Comparison of ENCODE assay signal across 14 cellular contexts in the genomic region with DNA sequence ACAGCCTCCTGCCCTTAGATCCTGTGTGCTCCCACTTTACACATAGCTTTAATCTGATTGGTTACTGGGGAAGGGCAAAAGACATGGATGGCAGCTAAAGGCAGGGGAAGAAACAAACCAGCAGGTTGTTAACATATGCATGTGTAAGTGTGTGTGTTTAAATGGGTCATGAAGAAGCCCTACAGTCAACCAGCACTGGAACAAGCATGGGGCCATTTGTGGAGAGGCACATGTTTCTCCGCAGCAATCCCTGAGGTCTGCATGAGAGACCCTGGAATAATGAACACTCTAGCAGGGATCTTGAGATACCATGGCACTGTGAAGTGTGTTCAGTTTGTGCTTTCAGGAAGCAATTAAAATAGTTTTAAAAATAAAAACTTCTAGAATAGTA. TPM values are rescaled to one million over a fixed set of nuclear protein-coding genes. Genes with fewer than 3 reads are reported as not detected.
A peak's percentile ranks its signal among the peaks of the same experiment; 100 is the strongest.
DNase-seq lines count a peak whose midpoint lies in the region; ATAC-seq and TF ChIP-seq lines count a peak whose summit lies in the region.
"Had no signal": no experiment of that assay in that cellular context is flagged by ENCODE, and none has a peak within 500 bp of the region (broad histone marks: within the 10 kb centered on the region; RNA-seq: fewer than 3 reads in every experiment).

No MANE protein-coding gene starts in this region.

- intact Hi-C loops in heart right ventricle (cut with DNase I) (loop anchor here in 2 of 10 donors (10.0 kb wide), 3 partner anchors 62 to 152 kb away; no protein-coding TSS in a partner anchor), left ventricle myocardium superior (cut with micrococcal nuclease) (loop anchor here (10.0 kb wide), 1 partner anchor 62 kb away; no protein-coding TSS in a partner anchor)
- intact Hi-C loops in activated T-helper 2 cell treated with anti-CD3 and anti-CD28 coated beads, Interferon-gamma antibody, Interleukin-2, Interleukin-4, amounts not matched to agents 10 μg/mL and 5 μg/mL and 100 μg/mL, durations not matched to agents 14 hours and 24 hours and 36 hours (cut with micrococcal nuclease) = no loop called here

- H3K36me3 Mint-ChIP-seq in activated T-helper 2 cell treated with anti-CD3 and anti-CD28 coated beads, Interferon-gamma antibody, Interleukin-2, Interleukin-4, amounts not matched to agents 10 μg/mL and 5 μg/mL and 100 μg/mL, durations not matched to agents 14 hours and 24 hours and 36 hours (ENCODE audit: low read depth) = peaks cover 43% of the 10 kb centered on the region
- peaks cover 8% of the 10 kb centered on the region for H3K36me3 Mint-ChIP-seq in memory B cell

- H3K9me3 ChIP-seq in heart right ventricle (no peaks in the 10 kb centered on the region), upper lobe of left lung (no peaks in the 10 kb centered on the region)
- H3K9me3 ChIP-seq: ovary had no signal

- TF ChIP-seq CTCF in heart right ventricle (IDR thresholded peaks at IDR 0.05) (no peak), upper lobe of left lung (IDR thresholded peaks at IDR 0.05) (no peak)

- TF ChIP-seq EP300 in upper lobe of left lung (IDR thresholded peaks at IDR 0.05) = peak in 1 of 4 donors; percentile 40

- H3K9me3 Mint-ChIP-seq in activated T-helper 2 cell treated with anti-CD3 and anti-CD28 coated beads, Interferon-gamma antibody, Interleukin-2, Interleukin-4, amounts not matched to agents 10 μg/mL and 5 μg/mL and 100 μg/mL, durations not matched to agents 14 hours and 24 hours and 36 hours = no peaks in the 10 kb centered on the region
- no peaks in the 10 kb centered on the region for H3K9me3 Mint-ChIP-seq in memory B cell

- no peak overlapping the region for H3K4me3 ChIP-seq in heart right ventricle
- no peak overlapping the region for H3K4me3 ChIP-seq in upper lobe of left lung
- H3K4me3 ChIP-seq: ovary had no signal

- H3K36me3 ChIP-seq in heart right ventricle (no peaks in the 10 kb centered on the region), upper lobe of left lung (peaks cover 0 to 3% (median 0%) of the 10 kb centered on the region in 4 donors)
- H3K36me3 ChIP-seq: ovary had no signal

- H3K27ac ChIP-seq in heart right ventricle (peak overlapping the region; percentile 31 to 100 (median 76)), upper lobe of left lung (peak overlapping the region; percentile 76 to 99 (median 98))
- H3K27ac ChIP-seq: ovary had no signal

- ATAC-seq in heart right ventricle (no peak), left ventricle myocardium superior (no peak), memory B cell (ENCODE audit: low read depth) (no peak), upper lobe of left lung (ENCODE audit: low FRiP score in 2 of 2) (peak in 1 of 2 donors; percentile 45), HG03571 (IDR thresholded peaks at IDR 0.05; ENCODE audit: unreplicated experiment) (no peak), GM21619 (IDR thresholded peaks at IDR 0.05; ENCODE audit: unreplicated experiment) (no peak), GM19395 (IDR thresholded peaks at IDR 0.05; ENCODE audit: unreplicated experiment) (no peak)
- ATAC-seq: HCT116 had no signal

- H3K27ac Mint-ChIP-seq in activated T-helper 2 cell treated with anti-CD3 and anti-CD28 coated beads, Interferon-gamma antibody, Interleukin-2, Interleukin-4, amounts not matched to agents 10 μg/mL and 5 μg/mL and 100 μg/mL, durations not matched to agents 14 hours and 24 hours and 36 hours = peak overlapping the region; percentile 35
- H3K27ac Mint-ChIP-seq in memory B cell = peak overlapping the region; percentile 1

- WGBS in heart right ventricle, 2 donors = 60 to 76% methylated on average over 1 of the region's 1 CpG
- WGBS in upper lobe of left lung, 2 donors = 64 to 70% methylated on average over 1 of the region's 1 CpG

- H3K27me3 Mint-ChIP-seq in activated T-helper 2 cell treated with anti-CD3 and anti-CD28 coated beads, Interferon-gamma antibody, Interleukin-2, Interleukin-4, amounts not matched to agents 10 μg/mL and 5 μg/mL and 100 μg/mL, durations not matched to agents 14 hours and 24 hours and 36 hours (ENCODE audit: low read depth) = no peaks in the 10 kb centered on the region
- H3K27me3 Mint-ChIP-seq in memory B cell = no peaks in the 10 kb centered on the region

- DNase-seq in heart right ventricle (no peak), left ventricle myocardium superior (no peak), memory B cell (ENCODE audit: low spot score in 2 of 2) (no peak), upper lobe of left lung (no peak)
- no peak for DNase-seq in activated T-helper 2 cell treated with anti-CD3 and anti-CD28 coated beads, Interferon-gamma antibody, Interleukin-2, Interleukin-4, amounts not matched to agents 10 μg/mL and 5 μg/mL and 100 μg/mL, durations not matched to agents 14 hours and 24 hours and 36 hours (ENCODE audit: low spot score)
- DNase-seq: activated T-cell treated with anti-CD3 and anti-CD28 coated beads for 4 hours; NCI-H2029; ovary; stimulated activated CD4-positive, alpha-beta T cell treated with anti-CD3 and anti-CD28 coated beads, Interleukin-2, amount 100 ng/mL, for 48 hours; T1000 had no signal

- peak in 1 of 4 donors; percentile 29 for TF ChIP-seq POLR2A in upper lobe of left lung (IDR thresholded peaks at IDR 0.05)

- peaks cover 62 to 93% (median 89%) of the 10 kb centered on the region in 9 donors for H3K4me1 ChIP-seq in heart right ventricle
- peaks cover 84 to 91% (median 88%) of the 10 kb centered on the region in 4 donors for H3K4me1 ChIP-seq in upper lobe of left lung

- H3K4me3 Mint-ChIP-seq in activated T-helper 2 cell treated with anti-CD3 and anti-CD28 coated beads, Interferon-gamma antibody, Interleukin-2, Interleukin-4, amounts not matched to agents 10 μg/mL and 5 μg/mL and 100 μg/mL, durations not matched to agents 14 hours and 24 hours and 36 hours (ENCODE audit: low read depth) = no peak overlapping the region
- H3K4me3 Mint-ChIP-seq in memory B cell = peak overlapping the region; percentile 14

- H3K27me3 ChIP-seq in heart right ventricle (no peaks in the 10 kb centered on the region), upper lobe of left lung (no peaks in the 10 kb centered on the region)
- H3K27me3 ChIP-seq: ovary had no signal

- peaks cover 77% of the 10 kb centered on the region for H3K4me1 Mint-ChIP-seq in activated T-helper 2 cell treated with anti-CD3 and anti-CD28 coated beads, Interferon-gamma antibody, Interleukin-2, Interleukin-4, amounts not matched to agents 10 μg/mL and 5 μg/mL and 100 μg/mL, durations not matched to agents 14 hours and 24 hours and 36 hours (ENCODE audit: low read depth)
- peaks cover 59% of the 10 kb centered on the region for H3K4me1 Mint-ChIP-seq in memory B cell

RNA-seq across cellular contexts. Expression of gene KLF13, which starts 6.0 kb away (rescaled TPM):
- 100 to 1,000 TPM in 1 of 10 donors, 10 to 100 TPM in 9; 28.4 to 101 (median 49.4) TPM for total RNA-seq in heart right ventricle
- polyA plus RNA-seq in heart right ventricle = 10 to 100 TPM; 32.9 to 44.0 TPM
- total RNA-seq in left ventricle myocardium superior = 85.3 TPM
- 127 and 132 TPM in 2 replicates for total RNA-seq in activated T-helper 2 cell treated with anti-CD3 and anti-CD28 coated beads, Interferon-gamma antibody, Interleukin-2, Interleukin-4, amounts not matched to agents 10 μg/mL and 5 μg/mL and 100 μg/mL, durations not matched to agents 14 hours and 24 hours and 36 hours
- 100 to 1,000 TPM; 103 to 231 (median 147) TPM for total RNA-seq in upper lobe of left lung
